In genomic region chr1:171783816-171784530, GRCh38 we compare ENCODE assay signal across 1 cellular context.
TF ChIP-seq lines count a peak whose summit lies in the region.

No MANE protein-coding gene starts in this region.

TF ChIP-seq in GM12878, 131 proteins besides CTCF, POLR2A, EP300 and RAD21:
- TF ChIP-seq FOXK2 (IDR thresholded peaks at IDR 0.05): no peak
- no peak for TF ChIP-seq STAT1 (conservative IDR thresholded peaks at IDR 0.05)
- no peak for TF ChIP-seq BCL11A (IDR thresholded peaks at IDR 0.05; ENCODE audit: low read depth, low read length)
- no peak for TF ChIP-seq CEBPB (IDR thresholded peaks at IDR 0.05; ENCODE audit: borderline replicate concordance in 1 of 2, low read depth in 2 of 2, low read length in 2 of 2)
- TF ChIP-seq CEBPZ (IDR thresholded peaks at IDR 0.05; ENCODE audit: low read depth, low read length): no peak
- no peak for TF ChIP-seq ZZZ3 (IDR thresholded peaks at IDR 0.05; ENCODE audit: control insufficient read depth, insufficient read length, low read depth)
- no peak for TF ChIP-seq SP1 (IDR thresholded peaks at IDR 0.05; ENCODE audit: low read depth, low read length)
- no peak for TF ChIP-seq IRF4 (IDR thresholded peaks at IDR 0.05; ENCODE audit: low read depth, low read length)
- no peak for TF ChIP-seq CHD4 (IDR thresholded peaks at IDR 0.05)
- no peak for TF ChIP-seq MAX (IDR thresholded peaks at IDR 0.05; ENCODE audit: low read depth, low read length)
- no peak for TF ChIP-seq PAX8 (IDR thresholded peaks at IDR 0.05)
- no peak for TF ChIP-seq FOXM1 (IDR thresholded peaks at IDR 0.05; ENCODE audit: low read depth, low read length)
